1 cellular context compared by ENCODE assay signal in the genomic region with DNA sequence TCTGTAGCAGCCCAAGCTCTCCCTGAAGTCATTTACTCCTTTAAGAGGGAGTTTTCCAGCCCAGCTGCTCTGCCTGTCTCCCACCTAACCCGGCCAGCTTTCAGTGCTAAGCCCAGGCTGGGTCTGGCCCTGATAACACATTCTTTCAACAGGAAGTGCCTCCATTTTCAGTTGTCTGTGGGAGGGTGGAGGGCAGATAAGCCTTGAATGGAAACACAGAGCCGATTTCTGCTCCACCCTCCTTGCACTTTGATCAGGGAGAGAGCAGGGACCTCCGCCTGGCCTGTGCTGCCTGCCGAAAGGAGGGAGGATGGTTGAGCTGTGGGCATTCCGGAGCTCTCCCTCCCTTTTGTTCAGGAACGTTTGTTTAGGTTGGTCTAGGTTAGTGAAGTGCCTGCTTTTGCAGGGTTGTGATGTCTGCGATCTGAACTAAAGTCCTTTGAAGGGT.
A peak's percentile ranks its signal among the peaks of the same experiment; 100 is the strongest.
TF ChIP-seq lines count a peak whose summit lies in the region.

No MANE protein-coding gene starts in this region.

TF ChIP-seq in HepG2, 621 proteins besides CTCF, POLR2A, EP300 and RAD21 (continued from another document and continues in another):
- TF ChIP-seq, protein P1, sequence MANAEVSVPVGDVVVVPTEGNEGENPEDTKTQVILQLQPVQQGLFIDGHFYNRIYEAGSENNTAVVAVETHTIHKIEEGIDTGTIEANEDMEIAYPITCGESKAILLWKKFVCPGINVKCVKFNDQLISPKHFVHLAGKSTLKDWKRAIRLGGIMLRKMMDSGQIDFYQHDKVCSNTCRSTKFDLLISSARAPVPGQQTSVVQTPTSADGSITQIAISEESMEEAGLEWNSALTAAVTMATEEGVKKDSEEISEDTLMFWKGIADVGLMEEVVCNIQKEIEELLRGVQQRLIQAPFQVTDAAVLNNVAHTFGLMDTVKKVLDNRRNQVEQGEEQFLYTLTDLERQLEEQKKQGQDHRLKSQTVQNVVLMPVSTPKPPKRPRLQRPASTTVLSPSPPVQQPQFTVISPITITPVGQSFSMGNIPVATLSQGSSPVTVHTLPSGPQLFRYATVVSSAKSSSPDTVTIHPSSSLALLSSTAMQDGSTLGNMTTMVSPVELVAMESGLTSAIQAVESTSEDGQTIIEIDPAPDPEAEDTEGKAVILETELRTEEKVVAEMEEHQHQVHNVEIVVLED (CRISPR knock-in tag; IDR thresholded peaks at IDR 0.05; ENCODE audit: borderline replicate concordance) = no peak
- TF ChIP-seq ELF3 (CRISPR knock-in tag; IDR thresholded peaks at IDR 0.05) (peak; percentile 78), DMAP1 (CRISPR knock-in tag; IDR thresholded peaks at IDR 0.05) (peak; percentile 39; the same call in 1 of the 2 replicates), SP140L (CRISPR knock-in tag; IDR thresholded peaks at IDR 0.05; ENCODE audit: borderline replicate concordance) (no peak), RFXAP (CRISPR knock-in tag; IDR thresholded peaks at IDR 0.05; ENCODE audit: borderline replicate concordance) (no peak), ZNF446 (CRISPR knock-in tag; IDR thresholded peaks at IDR 0.05) (no peak), IKZF4 (CRISPR knock-in tag; IDR thresholded peaks at IDR 0.05; ENCODE audit: borderline replicate concordance, low read depth, not compliant biosample characterization) (no peak), RXRB (CRISPR knock-in tag; IDR thresholded peaks at IDR 0.05; ENCODE audit: borderline replicate concordance) (peak; percentile 75; the same call in 1 of the 2 replicates), ZBTB8A (CRISPR knock-in tag; IDR thresholded peaks at IDR 0.05; ENCODE audit: borderline replicate concordance, low read depth) (no peak), ZEB1 (IDR thresholded peaks at IDR 0.05; ENCODE audit: insufficient replicate concordance, low read depth) (no peak), ZBTB7B (CRISPR knock-in tag; IDR thresholded peaks at IDR 0.05) (peak; percentile 59; the same call in 1 of the 2 replicates), ARNT (IDR thresholded peaks at IDR 0.05) (no peak), MED13 (CRISPR knock-in tag; IDR thresholded peaks at IDR 0.05) (no peak), ZNF672 (CRISPR knock-in tag; IDR thresholded peaks at IDR 0.05) (no peak), NAIF1 (CRISPR knock-in tag; IDR thresholded peaks at IDR 0.05; ENCODE audit: borderline replicate concordance) (no peak), PAX8 (CRISPR knock-in tag; IDR thresholded peaks at IDR 0.05; ENCODE audit: borderline replicate concordance) (no peak), ZNF317 (CRISPR knock-in tag; IDR thresholded peaks at IDR 0.05) (peak; percentile 46; the same call in 1 of the 2 replicates), ZNF180 (CRISPR knock-in tag; IDR thresholded peaks at IDR 0.05; ENCODE audit: borderline replicate concordance, low read depth) (no peak), SAFB2 (CRISPR knock-in tag; IDR thresholded peaks at IDR 0.05; ENCODE audit: borderline replicate concordance, low read depth) (no peak), SOX5 (CRISPR knock-in tag; IDR thresholded peaks at IDR 0.05; ENCODE audit: borderline replicate concordance) (peak; percentile 78; the same call in 1 of the 2 replicates)
- TF ChIP-seq, protein P2, sequence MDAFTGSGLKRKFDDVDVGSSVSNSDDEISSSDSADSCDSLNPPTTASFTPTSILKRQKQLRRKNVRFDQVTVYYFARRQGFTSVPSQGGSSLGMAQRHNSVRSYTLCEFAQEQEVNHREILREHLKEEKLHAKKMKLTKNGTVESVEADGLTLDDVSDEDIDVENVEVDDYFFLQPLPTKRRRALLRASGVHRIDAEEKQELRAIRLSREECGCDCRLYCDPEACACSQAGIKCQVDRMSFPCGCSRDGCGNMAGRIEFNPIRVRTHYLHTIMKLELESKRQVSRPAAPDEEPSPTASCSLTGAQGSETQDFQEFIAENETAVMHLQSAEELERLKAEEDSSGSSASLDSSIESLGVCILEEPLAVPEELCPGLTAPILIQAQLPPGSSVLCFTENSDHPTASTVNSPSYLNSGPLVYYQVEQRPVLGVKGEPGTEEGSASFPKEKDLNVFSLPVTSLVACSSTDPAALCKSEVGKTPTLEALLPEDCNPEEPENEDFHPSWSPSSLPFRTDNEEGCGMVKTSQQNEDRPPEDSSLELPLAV (CRISPR knock-in tag; conservative IDR thresholded peaks at IDR 0.05; ENCODE audit: low read depth) = no peak
- TF ChIP-seq, protein P3, sequence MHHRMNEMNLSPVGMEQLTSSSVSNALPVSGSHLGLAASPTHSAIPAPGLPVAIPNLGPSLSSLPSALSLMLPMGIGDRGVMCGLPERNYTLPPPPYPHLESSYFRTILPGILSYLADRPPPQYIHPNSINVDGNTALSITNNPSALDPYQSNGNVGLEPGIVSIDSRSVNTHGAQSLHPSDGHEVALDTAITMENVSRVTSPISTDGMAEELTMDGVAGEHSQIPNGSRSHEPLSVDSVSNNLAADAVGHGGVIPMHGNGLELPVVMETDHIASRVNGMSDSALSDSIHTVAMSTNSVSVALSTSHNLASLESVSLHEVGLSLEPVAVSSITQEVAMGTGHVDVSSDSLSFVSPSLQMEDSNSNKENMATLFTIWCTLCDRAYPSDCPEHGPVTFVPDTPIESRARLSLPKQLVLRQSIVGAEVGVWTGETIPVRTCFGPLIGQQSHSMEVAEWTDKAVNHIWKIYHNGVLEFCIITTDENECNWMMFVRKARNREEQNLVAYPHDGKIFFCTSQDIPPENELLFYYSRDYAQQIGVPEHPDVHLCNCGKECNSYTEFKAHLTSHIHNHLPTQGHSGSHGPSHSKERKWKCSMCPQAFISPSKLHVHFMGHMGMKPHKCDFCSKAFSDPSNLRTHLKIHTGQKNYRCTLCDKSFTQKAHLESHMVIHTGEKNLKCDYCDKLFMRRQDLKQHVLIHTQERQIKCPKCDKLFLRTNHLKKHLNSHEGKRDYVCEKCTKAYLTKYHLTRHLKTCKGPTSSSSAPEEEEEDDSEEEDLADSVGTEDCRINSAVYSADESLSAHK (CRISPR knock-in tag; IDR thresholded peaks at IDR 0.05; ENCODE audit: borderline replicate concordance) = no peak
- TF ChIP-seq, protein P4, sequence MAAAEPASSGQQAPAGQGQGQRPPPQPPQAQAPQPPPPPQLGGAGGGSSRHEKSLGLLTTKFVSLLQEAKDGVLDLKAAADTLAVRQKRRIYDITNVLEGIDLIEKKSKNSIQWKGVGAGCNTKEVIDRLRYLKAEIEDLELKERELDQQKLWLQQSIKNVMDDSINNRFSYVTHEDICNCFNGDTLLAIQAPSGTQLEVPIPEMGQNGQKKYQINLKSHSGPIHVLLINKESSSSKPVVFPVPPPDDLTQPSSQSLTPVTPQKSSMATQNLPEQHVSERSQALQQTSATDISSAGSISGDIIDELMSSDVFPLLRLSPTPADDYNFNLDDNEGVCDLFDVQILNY (CRISPR knock-in tag; conservative IDR thresholded peaks at IDR 0.05) = no peak
- TF ChIP-seq, protein P5, sequence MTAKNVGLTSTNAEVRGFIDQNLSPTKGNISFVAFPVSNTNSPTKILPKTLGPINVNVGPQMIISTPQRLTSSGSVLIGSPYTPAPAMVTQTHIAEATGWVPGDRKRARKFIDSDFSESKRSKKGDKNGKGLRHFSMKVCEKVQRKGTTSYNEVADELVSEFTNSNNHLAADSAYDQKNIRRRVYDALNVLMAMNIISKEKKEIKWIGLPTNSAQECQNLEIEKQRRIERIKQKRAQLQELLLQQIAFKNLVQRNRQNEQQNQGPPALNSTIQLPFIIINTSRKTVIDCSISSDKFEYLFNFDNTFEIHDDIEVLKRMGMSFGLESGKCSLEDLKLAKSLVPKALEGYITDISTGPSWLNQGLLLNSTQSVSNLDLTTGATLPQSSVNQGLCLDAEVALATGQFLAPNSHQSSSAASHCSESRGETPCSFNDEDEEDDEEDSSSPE (CRISPR knock-in tag; IDR thresholded peaks at IDR 0.05) = no peak
- TF ChIP-seq, protein P6, sequence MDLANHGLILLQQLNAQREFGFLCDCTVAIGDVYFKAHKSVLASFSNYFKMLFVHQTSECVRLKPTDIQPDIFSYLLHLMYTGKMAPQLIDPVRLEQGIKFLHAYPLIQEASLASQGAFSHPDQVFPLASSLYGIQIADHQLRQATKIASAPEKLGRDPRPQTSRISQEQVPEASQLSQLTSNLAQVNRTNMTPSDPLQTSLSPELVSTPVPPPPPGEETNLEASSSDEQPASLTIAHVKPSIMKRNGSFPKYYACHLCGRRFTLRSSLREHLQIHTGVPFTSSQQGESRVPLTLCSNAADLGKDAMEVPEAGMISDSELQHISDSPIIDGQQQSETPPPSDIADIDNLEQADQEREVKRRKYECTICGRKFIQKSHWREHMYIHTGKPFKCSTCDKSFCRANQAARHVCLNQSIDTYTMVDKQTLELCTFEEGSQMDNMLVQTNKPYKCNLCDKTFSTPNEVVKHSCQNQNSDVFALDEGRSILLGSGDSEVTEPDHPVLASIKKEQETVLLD (CRISPR knock-in tag; IDR thresholded peaks at IDR 0.05; ENCODE audit: low read depth) = no peak
- TF ChIP-seq, protein P7, sequence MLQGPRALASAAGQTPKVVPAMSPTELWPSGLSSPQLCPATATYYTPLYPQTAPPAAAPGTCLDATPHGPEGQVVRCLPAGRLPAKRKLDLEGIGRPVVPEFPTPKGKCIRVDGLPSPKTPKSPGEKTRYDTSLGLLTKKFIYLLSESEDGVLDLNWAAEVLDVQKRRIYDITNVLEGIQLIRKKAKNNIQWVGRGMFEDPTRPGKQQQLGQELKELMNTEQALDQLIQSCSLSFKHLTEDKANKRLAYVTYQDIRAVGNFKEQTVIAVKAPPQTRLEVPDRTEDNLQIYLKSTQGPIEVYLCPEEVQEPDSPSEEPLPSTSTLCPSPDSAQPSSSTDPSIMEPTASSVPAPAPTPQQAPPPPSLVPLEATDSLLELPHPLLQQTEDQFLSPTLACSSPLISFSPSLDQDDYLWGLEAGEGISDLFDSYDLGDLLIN (CRISPR knock-in tag; IDR thresholded peaks at IDR 0.05; ENCODE audit: borderline replicate concordance) = no peak
- TF ChIP-seq, protein P8, sequence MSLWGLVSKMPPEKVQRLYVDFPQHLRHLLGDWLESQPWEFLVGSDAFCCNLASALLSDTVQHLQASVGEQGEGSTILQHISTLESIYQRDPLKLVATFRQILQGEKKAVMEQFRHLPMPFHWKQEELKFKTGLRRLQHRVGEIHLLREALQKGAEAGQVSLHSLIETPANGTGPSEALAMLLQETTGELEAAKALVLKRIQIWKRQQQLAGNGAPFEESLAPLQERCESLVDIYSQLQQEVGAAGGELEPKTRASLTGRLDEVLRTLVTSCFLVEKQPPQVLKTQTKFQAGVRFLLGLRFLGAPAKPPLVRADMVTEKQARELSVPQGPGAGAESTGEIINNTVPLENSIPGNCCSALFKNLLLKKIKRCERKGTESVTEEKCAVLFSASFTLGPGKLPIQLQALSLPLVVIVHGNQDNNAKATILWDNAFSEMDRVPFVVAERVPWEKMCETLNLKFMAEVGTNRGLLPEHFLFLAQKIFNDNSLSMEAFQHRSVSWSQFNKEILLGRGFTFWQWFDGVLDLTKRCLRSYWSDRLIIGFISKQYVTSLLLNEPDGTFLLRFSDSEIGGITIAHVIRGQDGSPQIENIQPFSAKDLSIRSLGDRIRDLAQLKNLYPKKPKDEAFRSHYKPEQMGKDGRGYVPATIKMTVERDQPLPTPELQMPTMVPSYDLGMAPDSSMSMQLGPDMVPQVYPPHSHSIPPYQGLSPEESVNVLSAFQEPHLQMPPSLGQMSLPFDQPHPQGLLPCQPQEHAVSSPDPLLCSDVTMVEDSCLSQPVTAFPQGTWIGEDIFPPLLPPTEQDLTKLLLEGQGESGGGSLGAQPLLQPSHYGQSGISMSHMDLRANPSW (CRISPR knock-in tag; IDR thresholded peaks at IDR 0.05; ENCODE audit: borderline replicate concordance) = no peak
- TF ChIP-seq, protein P9, sequence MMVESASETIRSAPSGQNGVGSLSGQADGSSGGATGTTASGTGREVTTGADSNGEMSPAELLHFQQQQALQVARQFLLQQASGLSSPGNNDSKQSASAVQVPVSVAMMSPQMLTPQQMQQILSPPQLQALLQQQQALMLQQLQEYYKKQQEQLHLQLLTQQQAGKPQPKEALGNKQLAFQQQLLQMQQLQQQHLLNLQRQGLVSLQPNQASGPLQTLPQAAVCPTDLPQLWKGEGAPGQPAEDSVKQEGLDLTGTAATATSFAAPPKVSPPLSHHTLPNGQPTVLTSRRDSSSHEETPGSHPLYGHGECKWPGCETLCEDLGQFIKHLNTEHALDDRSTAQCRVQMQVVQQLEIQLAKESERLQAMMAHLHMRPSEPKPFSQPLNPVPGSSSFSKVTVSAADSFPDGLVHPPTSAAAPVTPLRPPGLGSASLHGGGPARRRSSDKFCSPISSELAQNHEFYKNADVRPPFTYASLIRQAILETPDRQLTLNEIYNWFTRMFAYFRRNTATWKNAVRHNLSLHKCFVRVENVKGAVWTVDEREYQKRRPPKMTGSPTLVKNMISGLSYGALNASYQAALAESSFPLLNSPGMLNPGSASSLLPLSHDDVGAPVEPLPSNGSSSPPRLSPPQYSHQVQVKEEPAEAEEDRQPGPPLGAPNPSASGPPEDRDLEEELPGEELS (CRISPR knock-in tag; IDR thresholded peaks at IDR 0.05) = peak; percentile 80
- TF ChIP-seq, protein P10, sequence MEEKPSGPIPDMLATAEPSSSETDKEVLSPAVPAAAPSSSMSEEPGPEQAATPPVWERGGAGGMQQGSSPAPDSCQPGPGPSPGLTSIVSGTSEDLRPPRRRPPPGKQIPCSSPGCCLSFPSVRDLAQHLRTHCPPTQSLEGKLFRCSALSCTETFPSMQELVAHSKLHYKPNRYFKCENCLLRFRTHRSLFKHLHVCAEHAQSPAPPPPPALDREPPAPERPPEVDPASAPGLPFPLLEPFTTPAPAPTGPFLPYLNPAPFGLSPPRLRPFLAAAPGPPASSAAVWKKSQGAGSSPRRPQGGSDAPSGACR (CRISPR knock-in tag; IDR thresholded peaks at IDR 0.05) = no peak
- TF ChIP-seq, protein P11, sequence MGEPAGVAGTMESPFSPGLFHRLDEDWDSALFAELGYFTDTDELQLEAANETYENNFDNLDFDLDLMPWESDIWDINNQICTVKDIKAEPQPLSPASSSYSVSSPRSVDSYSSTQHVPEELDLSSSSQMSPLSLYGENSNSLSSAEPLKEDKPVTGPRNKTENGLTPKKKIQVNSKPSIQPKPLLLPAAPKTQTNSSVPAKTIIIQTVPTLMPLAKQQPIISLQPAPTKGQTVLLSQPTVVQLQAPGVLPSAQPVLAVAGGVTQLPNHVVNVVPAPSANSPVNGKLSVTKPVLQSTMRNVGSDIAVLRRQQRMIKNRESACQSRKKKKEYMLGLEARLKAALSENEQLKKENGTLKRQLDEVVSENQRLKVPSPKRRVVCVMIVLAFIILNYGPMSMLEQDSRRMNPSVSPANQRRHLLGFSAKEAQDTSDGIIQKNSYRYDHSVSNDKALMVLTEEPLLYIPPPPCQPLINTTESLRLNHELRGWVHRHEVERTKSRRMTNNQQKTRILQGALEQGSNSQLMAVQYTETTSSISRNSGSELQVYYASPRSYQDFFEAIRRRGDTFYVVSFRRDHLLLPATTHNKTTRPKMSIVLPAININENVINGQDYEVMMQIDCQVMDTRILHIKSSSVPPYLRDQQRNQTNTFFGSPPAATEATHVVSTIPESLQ (CRISPR knock-in tag; conservative IDR thresholded peaks at IDR 0.05) = no peak
